ENCODE assay signal across 8 cellular contexts in the genomic region with DNA sequence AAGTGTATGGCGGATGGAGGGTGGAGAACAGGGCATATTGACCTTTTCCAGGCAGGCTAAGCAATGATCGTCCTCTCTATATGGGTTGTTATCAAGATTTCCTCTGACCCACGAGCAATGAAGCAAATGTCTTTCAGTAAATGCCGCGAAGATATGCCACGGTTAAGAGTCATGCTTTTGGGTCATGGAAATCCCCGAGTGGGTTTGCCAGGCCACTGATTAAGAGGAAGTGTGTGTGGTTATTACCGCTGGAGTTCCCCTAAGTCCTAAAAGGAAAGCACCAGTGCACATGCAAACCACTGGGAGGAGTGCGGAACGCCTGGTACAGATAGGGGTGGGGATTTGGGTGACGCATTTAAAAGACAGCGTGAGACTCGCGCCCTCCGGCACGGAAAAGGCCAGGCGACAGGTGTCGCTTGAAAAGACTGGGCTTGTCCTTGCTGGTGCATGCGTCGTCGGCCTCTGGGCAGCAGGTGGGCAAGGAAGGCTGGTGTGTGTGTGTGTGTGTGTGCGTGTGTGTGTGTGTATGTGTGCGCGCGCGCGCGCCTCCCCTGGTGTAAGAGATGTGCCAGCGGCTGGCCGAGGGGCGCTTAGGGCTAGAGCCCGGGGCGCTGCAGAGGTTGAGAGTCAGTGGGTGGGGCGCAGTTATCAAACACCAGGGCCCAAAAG. TPM values are rescaled to one million over a fixed set of nuclear protein-coding genes. Genes with fewer than 3 reads are reported as not detected.
DNase-seq lines count a peak whose midpoint lies in the region; ATAC-seq, FAIRE-seq and TF ChIP-seq lines count a peak whose summit lies in the region.

BIRC3 (plus strand) TSS at position 386 of the 669 bp plus-strand sequence. CDS start 7,026 bp downstream, outside the sequence.

- peak; percentile 64 for FAIRE-seq in pancreas (lab: Jason Lieb, UNC)

- H3K9me3 ChIP-seq in HAP-1 (no peaks in the 10 kb centered on the region), MG63 (no peaks in the 10 kb centered on the region), SK-N-MC (ENCODE audit: low read depth, low read length) (no peaks in the 10 kb centered on the region), pancreas (no peaks in the 10 kb centered on the region), tibial nerve (no peaks in the 10 kb centered on the region)

- peaks cover 31% of the 10 kb centered on the region for H3K36me3 Mint-ChIP-seq in activated naive CD4-positive, alpha-beta T cell treated with anti-CD3 and anti-CD28 coated beads, Interleukin-2, amount 10 ng/mL, durations not matched to agents 7 days and 5 days

- H3K27me3 ChIP-seq in HAP-1 (ENCODE audit: low read depth) (no peaks in the 10 kb centered on the region), MG63 (no peaks in the 10 kb centered on the region), pancreas (no peaks in the 10 kb centered on the region), tibial nerve (no peaks in the 10 kb centered on the region)

- H3K9me3 Mint-ChIP-seq in activated naive CD4-positive, alpha-beta T cell treated with anti-CD3 and anti-CD28 coated beads, Interleukin-2, amount 10 ng/mL, durations not matched to agents 7 days and 5 days: no peaks in the 10 kb centered on the region

- H3K4me3 ChIP-seq in HAP-1 (peak within 1 kb of the TSS; percentile 29), MG63 (peak within 1 kb of the TSS; percentile 63), SK-N-MC (peak within 1 kb of the TSS; percentile 74), pancreas (peak within 1 kb of the TSS; percentile 24 to 43 (median 36)), tibial nerve (peak within 1 kb of the TSS; percentile 48 to 66 (median 56))

- H3K36me3 ChIP-seq in HAP-1 (replicated peaks): no peaks in the 10 kb centered on the region
- no peaks in the 10 kb centered on the region for H3K36me3 ChIP-seq in MG63
- H3K36me3 ChIP-seq in SK-N-MC (ENCODE audit: insufficient read depth, low read length): no peaks in the 10 kb centered on the region
- H3K36me3 ChIP-seq in pancreas: no peaks in the 10 kb centered on the region
- no peaks in the 10 kb centered on the region for H3K36me3 ChIP-seq in tibial nerve

- TF ChIP-seq CTCF in pancreas (IDR thresholded peaks at IDR 0.05) (peak in 1 of 4 donors; percentile 14), tibial nerve (IDR thresholded peaks at IDR 0.05) (peak; percentile 21 to 75 (median 40))

- peak; percentile 88 to 94 (median 91) for ATAC-seq in pancreas

- H3K4me1 Mint-ChIP-seq in activated naive CD4-positive, alpha-beta T cell treated with anti-CD3 and anti-CD28 coated beads, Interleukin-2, amount 10 ng/mL, durations not matched to agents 7 days and 5 days: peaks cover 78% of the 10 kb centered on the region

- H3K27ac ChIP-seq in SK-N-MC (no peak within 1 kb of the TSS), pancreas (peak within 1 kb of the TSS; percentile 27 to 82 (median 72)), tibial nerve (peak within 1 kb of the TSS; percentile 78 to 91 (median 89))

- H3K4me1 ChIP-seq in HAP-1 (no peaks in the 10 kb centered on the region), pancreas (peaks cover 6 to 41% (median 27%) of the 10 kb centered on the region in 3 donors), tibial nerve (peaks cover 0 to 63% (median 31%) of the 10 kb centered on the region in 4 donors)

- H3K27me3 Mint-ChIP-seq in activated naive CD4-positive, alpha-beta T cell treated with anti-CD3 and anti-CD28 coated beads, Interleukin-2, amount 10 ng/mL, durations not matched to agents 7 days and 5 days: no peaks in the 10 kb centered on the region

- TF ChIP-seq EP300 in tibial nerve (IDR thresholded peaks at IDR 0.05): peak; percentile 60 to 96

- in situ Hi-C loops in HAP-1 (cut with MboI; ENCODE audit: low sequenced_read_pairs): no loop called here

- WGBS in pancreas, 2 donors: 1% methylated on average over 34 of the region's 34 CpGs
- 1% methylated on average over 29 to 34 of the region's 34 CpGs for WGBS in tibial nerve, 2 donors

- peak; percentile 42 to 87 for TF ChIP-seq POLR2A in tibial nerve (IDR thresholded peaks at IDR 0.05)

- CTCF ChIA-PET in activated naive CD4-positive, alpha-beta T cell treated with anti-CD3 and anti-CD28 coated beads, Interleukin-2, amount 10 ng/mL, durations not matched to agents 7 days and 5 days (lab: Charles Lee): interaction anchor here (1.4 to 5.0 kb wide), 5 partner anchors 22 to 29 kb away, joined by 4 to 47 read pairs (median 9); no protein-coding TSS in a partner anchor

- H3K9ac ChIP-seq in SK-N-MC (ENCODE audit: insufficient read length): no peak within 1 kb of the TSS

- intact Hi-C loops in head of caudate nucleus (cut with DNase I) (no loop called here), pancreas (cut with DNase I) (no loop called here)

- DNase-seq in GDM1 (lab: John Stamatoyannopoulos, UW) (peak; percentile 67), HAP-1 (ENCODE audit: low spot score in 2 of 2) (peak; percentile 64 to 80), MG63 (peak; percentile 85), SK-N-MC (ENCODE audit: low read depth, low spot score) (no peak), head of caudate nucleus (peak; percentile 45 to 89 (median 70)), pancreas (peak; percentile 79 to 90 (median 84)), tibial nerve (ENCODE audit: low spot score in 2 of 2) (peak; percentile 61 to 80)
- DNase-seq in activated naive CD4-positive, alpha-beta T cell treated with anti-CD3 and anti-CD28 coated beads, Interleukin-2, amount 10 ng/mL, durations not matched to agents 7 days and 5 days: peak; percentile 94

- H3K27ac Mint-ChIP-seq in activated naive CD4-positive, alpha-beta T cell treated with anti-CD3 and anti-CD28 coated beads, Interleukin-2, amount 10 ng/mL, durations not matched to agents 7 days and 5 days: peak within 1 kb of the TSS; percentile 97

- peak within 1 kb of the TSS; percentile 87 for H3K4me3 Mint-ChIP-seq in activated naive CD4-positive, alpha-beta T cell treated with anti-CD3 and anti-CD28 coated beads, Interleukin-2, amount 10 ng/mL, durations not matched to agents 7 days and 5 days

RNA-seq across cellular contexts. Expression of gene BIRC3, which starts in this region (rescaled TPM):
- total RNA-seq in MG63 (2014; rRNA removed; shearing (Covaris generic); ENCODE audit: low replicate concordance): 0.59 and 5.2 TPM in 2 replicates
- total RNA-seq in pancreas (10 to 100 TPM in 2 of 6 donors, 1 to 10 TPM in 4; 4.8 to 47.3 (median 8.5) TPM), tibial nerve (10 to 100 TPM; 12.9 to 28.2 (median 20.3) TPM)
- 1 to 10 TPM; 5.4 to 8.9 TPM for polyA plus RNA-seq in pancreas
